Comparison of ENCODE assay signal across 14 cellular contexts in genomic region chr1:11783556-11783955, GRCh38. TPM values are rescaled to one million over a fixed set of nuclear protein-coding genes. Genes with fewer than 3 reads are reported as not detected.
DNase-seq lines count a peak whose midpoint lies in the region; ATAC-seq and TF ChIP-seq lines count a peak whose summit lies in the region.
"Had no signal": no experiment of that assay in that cellular context is flagged by ENCODE, and none has a peak within 500 bp of the region (broad histone marks: within the 10 kb centered on the region; RNA-seq: fewer than 3 reads in every experiment).

No MANE protein-coding gene starts in this region.

- no peaks in the 10 kb centered on the region for H3K9me2 ChIP-seq in MM.1S (replicated peaks; ENCODE audit: insufficient read depth, low read length)

- peak overlapping the region; percentile 85 for H2AFZ ChIP-seq in MM.1S (ENCODE audit: low read length)
- H2AFZ ChIP-seq: GM23248 had no signal

- H3K9me3 Mint-ChIP-seq in WTC11: no peaks in the 10 kb centered on the region
- H3K9me3 Mint-ChIP-seq in stimulated activated naive B cell treated with anti-CD40 and anti-IgM and Interleukin-4, amounts not matched to agents 10 μg/mL and 1 μg/mL and 100 μg/mL, for 72 hours: no peaks in the 10 kb centered on the region
- H3K9me3 Mint-ChIP-seq in activated CD8-positive, alpha-beta T cell treated with anti-CD3 and anti-CD28 coated beads, Interleukin-2, amount 10 ng/mL, durations not matched to agents 7 days and 5 days (ENCODE audit: insufficient read depth): no peaks in the 10 kb centered on the region
- H3K9me3 Mint-ChIP-seq: CD8-positive, alpha-beta memory T cell had no signal

- no peak overlapping the region for H3K4me3 Mint-ChIP-seq in WTC11
- H3K4me3 Mint-ChIP-seq in stimulated activated naive B cell treated with anti-CD40 and anti-IgM and Interleukin-4, amounts not matched to agents 10 μg/mL and 1 μg/mL and 100 μg/mL, for 72 hours: no peak overlapping the region
- H3K4me3 Mint-ChIP-seq in activated CD8-positive, alpha-beta T cell treated with anti-CD3 and anti-CD28 coated beads, Interleukin-2, amount 10 ng/mL, durations not matched to agents 7 days and 5 days: no peak overlapping the region

- H3K36me3 Mint-ChIP-seq in WTC11: no peaks in the 10 kb centered on the region
- H3K36me3 Mint-ChIP-seq in stimulated activated naive B cell treated with anti-CD40 and anti-IgM and Interleukin-4, amounts not matched to agents 10 μg/mL and 1 μg/mL and 100 μg/mL, for 72 hours: peaks cover 0 to 3% of the 10 kb centered on the region in 2 donors
- no peaks in the 10 kb centered on the region for H3K36me3 Mint-ChIP-seq in activated CD8-positive, alpha-beta T cell treated with anti-CD3 and anti-CD28 coated beads, Interleukin-2, amount 10 ng/mL, durations not matched to agents 7 days and 5 days (ENCODE audit: low read depth)
- H3K36me3 Mint-ChIP-seq: CD8-positive, alpha-beta memory T cell had no signal

- H3K9me3 ChIP-seq in MM.1S (replicated peaks; ENCODE audit: insufficient read depth, low read length): no peaks in the 10 kb centered on the region
- H3K9me3 ChIP-seq: BLaER1, Caco-2 had no signal

- CTCF ChIA-PET in WTC11 (lab: Charles Lee): interaction anchor here (2.1 kb wide), 1 partner anchor 20 kb away, joined by 41 read pairs; the partner anchor contains the start of gene C1orf167
- CTCF ChIA-PET in activated CD8-positive, alpha-beta T cell treated with anti-CD3 and anti-CD28 coated beads, Interleukin-2, amount 10 ng/mL, durations not matched to agents 7 days and 5 days (lab: Charles Lee): no interaction called here

- no peaks in the 10 kb centered on the region for H3K79me2 ChIP-seq in MM.1S (ENCODE audit: low read length)

- H3K4me3 ChIP-seq in GM12865 (ENCODE audit: low read depth, low read length) (no peak overlapping the region), MM.1S (ENCODE audit: low read length) (peak overlapping the region; percentile 52)
- H3K4me3 ChIP-seq: BLaER1, GM23248 had no signal

- POLR2A ChIA-PET in WTC11 (lab: Charles Lee): no interaction called here
- POLR2A ChIA-PET in activated CD8-positive, alpha-beta T cell treated with anti-CD3 and anti-CD28 coated beads, Interleukin-2, amount 10 ng/mL, durations not matched to agents 7 days and 5 days (lab: Charles Lee): interaction anchor here (1.6 kb wide), 1 partner anchor 125 kb away, joined by 8 read pairs; no protein-coding TSS in a partner anchor

- peak overlapping the region; percentile 57 for H3K9ac ChIP-seq in MM.1S (ENCODE audit: low read length)
- H3K9ac ChIP-seq: BLaER1, GM23248 had no signal

- H3K27me3 ChIP-seq in MM.1S (replicated peaks; ENCODE audit: insufficient read depth, low read length): 0 out of 2 replicates have a peak, but pooled peaks cover 2% of the 10 kb centered on the region
- H3K27me3 ChIP-seq: BLaER1 had no signal

- H3K4me1 ChIP-seq in MM.1S (ENCODE audit: low read length): peaks cover 15% of the 10 kb centered on the region

- H3K27ac ChIP-seq in MM.1S (ENCODE audit: low read length): peak overlapping the region; percentile 91; the same call in 1 of the 2 replicates
- H3K27ac ChIP-seq: GM23248, HL-60 had no signal

- no peak for ATAC-seq in WTC11
- ATAC-seq in stimulated activated naive B cell treated with anti-CD40 and anti-IgM and Interleukin-4, amounts not matched to agents 10 μg/mL and 1 μg/mL and 100 μg/mL, for 72 hours (replicated peaks): no peak
- ATAC-seq in activated CD8-positive, alpha-beta T cell treated with anti-CD3 and anti-CD28 coated beads, Interleukin-2, amount 10 ng/mL, durations not matched to agents 7 days and 5 days: no peak

- H3F3A ChIP-seq in MM.1S (ENCODE audit: insufficient read depth, low read length): peaks cover 17% of the 10 kb centered on the region

- H3K27ac Mint-ChIP-seq in WTC11: 0 out of 2 replicates have a peak overlapping the region, but pooled peaks have one; percentile 15
- peak overlapping the region; percentile 84 for H3K27ac Mint-ChIP-seq in stimulated activated naive B cell treated with anti-CD40 and anti-IgM and Interleukin-4, amounts not matched to agents 10 μg/mL and 1 μg/mL and 100 μg/mL, for 72 hours
- H3K27ac Mint-ChIP-seq in activated CD8-positive, alpha-beta T cell treated with anti-CD3 and anti-CD28 coated beads, Interleukin-2, amount 10 ng/mL, durations not matched to agents 7 days and 5 days: no peak overlapping the region

- no peaks in the 10 kb centered on the region for H3K36me3 ChIP-seq in MM.1S (replicated peaks; ENCODE audit: insufficient read depth, low read length)

- TF ChIP-seq CTCF in GM12865 (IDR thresholded peaks at IDR 0.05; ENCODE audit: insufficient read depth, low read depth, low read length, missing control alignments) (no peak), MM.1S (IDR thresholded peaks at IDR 0.05; ENCODE audit: low read length) (no peak), WTC11 (IDR thresholded peaks at IDR 0.05) (no peak)

- no peaks in the 10 kb centered on the region for H4K20me1 ChIP-seq in MM.1S (ENCODE audit: insufficient read depth, low read length)
- H4K20me1 ChIP-seq: BLaER1 had no signal

- H3K4me1 Mint-ChIP-seq in WTC11: peaks cover 32% of the 10 kb centered on the region
- H3K4me1 Mint-ChIP-seq in stimulated activated naive B cell treated with anti-CD40 and anti-IgM and Interleukin-4, amounts not matched to agents 10 μg/mL and 1 μg/mL and 100 μg/mL, for 72 hours: peaks cover 13 to 36% of the 10 kb centered on the region in 2 donors
- H3K4me1 Mint-ChIP-seq in activated CD8-positive, alpha-beta T cell treated with anti-CD3 and anti-CD28 coated beads, Interleukin-2, amount 10 ng/mL, durations not matched to agents 7 days and 5 days (ENCODE audit: low read depth): peaks cover 8% of the 10 kb centered on the region

- DNase-seq in GM12865 (ENCODE audit: low read depth) (peak; percentile 26), MM.1S (peak; percentile 72), WTC11 (ENCODE audit: low spot score) (no peak), A172 (ENCODE audit: low spot score) (no peak)
- DNase-seq in stimulated activated naive B cell treated with anti-CD40 and anti-IgM and Interleukin-4, amounts not matched to agents 10 μg/mL and 1 μg/mL and 100 μg/mL, for 72 hours: no peak
- no peak for DNase-seq in activated CD8-positive, alpha-beta T cell treated with anti-CD3 and anti-CD28 coated beads, Interleukin-2, amount 10 ng/mL, durations not matched to agents 7 days and 5 days
- DNase-seq: Caco-2; CD8-positive, alpha-beta memory T cell; DND-41; GDM1; GM23248 had no signal

- no peaks in the 10 kb centered on the region for H3K27me3 Mint-ChIP-seq in WTC11 (ENCODE audit: low read depth)
- H3K27me3 Mint-ChIP-seq in stimulated activated naive B cell treated with anti-CD40 and anti-IgM and Interleukin-4, amounts not matched to agents 10 μg/mL and 1 μg/mL and 100 μg/mL, for 72 hours: peaks cover 0 to 11% of the 10 kb centered on the region in 2 donors
- no peaks in the 10 kb centered on the region for H3K27me3 Mint-ChIP-seq in activated CD8-positive, alpha-beta T cell treated with anti-CD3 and anti-CD28 coated beads, Interleukin-2, amount 10 ng/mL, durations not matched to agents 7 days and 5 days (ENCODE audit: low read depth)

- H3K4me2 ChIP-seq in MM.1S (ENCODE audit: low read depth, low read length): peak overlapping the region; percentile 81; the same call in 1 of the 2 replicates
- H3K4me2 ChIP-seq: BLaER1 had no signal

TF ChIP-seq in WTC11, 78 proteins besides CTCF, POLR2A, EP300 and RAD21 (continues in another document):
- TF ChIP-seq TP53 (CRISPR knock-in tag; IDR thresholded peaks at IDR 0.05): no peak
- TF ChIP-seq JAZF1 (CRISPR knock-in tag; IDR thresholded peaks at IDR 0.05): no peak
- TF ChIP-seq ZMAT4 (CRISPR knock-in tag; IDR thresholded peaks at IDR 0.05): no peak
- TF ChIP-seq ZNF138 (CRISPR knock-in tag; conservative IDR thresholded peaks at IDR 0.05): no peak
- no peak for TF ChIP-seq OVOL2 (CRISPR knock-in tag; IDR thresholded peaks at IDR 0.05; ENCODE audit: borderline replicate concordance)
- TF ChIP-seq E2F1 (CRISPR knock-in tag; IDR thresholded peaks at IDR 0.05): no peak

RNA-seq across cellular contexts. Expression of gene C1orf167, which starts 21.6 kb away (rescaled TPM):
- 1.2 to 3.1 TPM (median 2.8 TPM) in 3 replicates for total RNA-seq in WTC11 (2021)
- total RNA-seq in A172 (2014; rRNA removed; shearing (Covaris generic)): not detected in 2 replicates
- not detected for total RNA-seq in activated CD8-positive, alpha-beta T cell treated with anti-CD3 and anti-CD28 coated beads, Interleukin-2, amount 10 ng/mL, durations not matched to agents 7 days and 5 days
- total RNA-seq: A673; CD8-positive, alpha-beta memory T cell; GM23248 had no signal

RNA-seq across cellular contexts. Expression of gene MTHFR, which starts 22.2 kb away (rescaled TPM):
- total RNA-seq in WTC11 (2021): 19.4 to 23.4 TPM (median 22.6 TPM) in 3 replicates
- total RNA-seq in A172 (2014; rRNA removed; shearing (Covaris generic)): 3.5 and 4.6 TPM in 2 replicates
- 10 to 100 TPM; 32.4 to 34.6 TPM for total RNA-seq in activated CD8-positive, alpha-beta T cell treated with anti-CD3 and anti-CD28 coated beads, Interleukin-2, amount 10 ng/mL, durations not matched to agents 7 days and 5 days

RNA-seq across cellular contexts. Expression of gene CLCN6, which starts 22.4 kb away (rescaled TPM):
- total RNA-seq in WTC11 (2021): 20.0 to 22.3 TPM (median 20.8 TPM) in 3 replicates
- total RNA-seq in A172 (2014; rRNA removed; shearing (Covaris generic)): 1.3 and 4.1 TPM in 2 replicates
- 10 to 100 TPM; 19.7 to 20.9 TPM for total RNA-seq in activated CD8-positive, alpha-beta T cell treated with anti-CD3 and anti-CD28 coated beads, Interleukin-2, amount 10 ng/mL, durations not matched to agents 7 days and 5 days

RNA-seq across cellular contexts. Expression of gene AGTRAP, which starts 47.6 kb away (rescaled TPM):
- 81.6 to 102 TPM (median 101 TPM) in 3 replicates for total RNA-seq in WTC11 (2021)
- 36.5 and 41.7 TPM in 2 replicates for total RNA-seq in A172 (2014; rRNA removed; shearing (Covaris generic))
- 10 to 100 TPM; 82.5 to 84.2 TPM for total RNA-seq in activated CD8-positive, alpha-beta T cell treated with anti-CD3 and anti-CD28 coated beads, Interleukin-2, amount 10 ng/mL, durations not matched to agents 7 days and 5 days

Comparison
In these comparisons a context has a peak if more than half of its experiments do, and no peak if none do; other contexts are left out.
1. DNase-seq: peak in GM12865 (single experiment) and MM.1S (single experiment); none in WTC11 (single experiment), stimulated activated naive B cell treated with anti-CD40 and anti-IgM and Interleukin-4, amounts not matched to agents 10 μg/mL and 1 μg/mL and 100 μg/mL, for 72 hours (single experiment), A172 (single experiment) and activated CD8-positive, alpha-beta T cell treated with anti-CD3 and anti-CD28 coated beads, Interleukin-2, amount 10 ng/mL, durations not matched to agents 7 days and 5 days (single experiment).